1 cellular context compared by ENCODE assay signal in the genomic region with DNA sequence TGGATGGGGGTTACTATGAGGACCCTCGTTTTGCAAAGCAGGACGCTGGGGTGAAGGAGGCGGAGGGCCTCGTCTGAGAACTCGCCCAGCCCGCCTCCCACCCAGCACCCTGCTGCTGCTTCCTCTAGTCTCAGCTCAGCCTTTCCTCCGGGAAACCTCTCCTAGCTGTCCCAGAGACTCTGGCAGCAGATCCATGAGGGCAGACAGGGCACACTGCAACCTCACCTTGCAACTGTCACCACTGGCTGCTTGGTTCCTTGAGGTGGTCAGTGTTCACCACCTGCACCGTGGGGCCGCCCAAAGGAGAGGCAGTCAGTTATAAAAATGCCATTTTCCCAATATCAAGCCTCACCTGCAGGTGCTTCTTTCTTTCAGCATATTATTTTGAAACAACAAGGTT.
TF ChIP-seq lines count a peak whose summit lies in the region.

No MANE protein-coding gene starts in this region.

TF ChIP-seq in SK-N-SH, 30 proteins besides CTCF, POLR2A, EP300 and RAD21 (continued from another document):
- no peak for TF ChIP-seq SMC3 (IDR thresholded peaks at IDR 0.05; ENCODE audit: low read depth, low read length)
- TF ChIP-seq NFIC (IDR thresholded peaks at IDR 0.05; ENCODE audit: borderline replicate concordance) = no peak
